In genomic region chr16:74608381-74608780, GRCh38 we compare ENCODE assay signal across 1 cellular context.
TF ChIP-seq lines count a peak whose summit lies in the region.

No MANE protein-coding gene starts in this region.

TF ChIP-seq in SK-N-SH, 30 proteins besides CTCF, POLR2A, EP300 and RAD21:
- no peak for TF ChIP-seq IRF3 (IDR thresholded peaks at IDR 0.05; ENCODE audit: low read depth, low read length)
- no peak for TF ChIP-seq GABPA (IDR thresholded peaks at IDR 0.05; ENCODE audit: low read depth)
- no peak for TF ChIP-seq NFIC (IDR thresholded peaks at IDR 0.05; ENCODE audit: borderline replicate concordance)
- TF ChIP-seq RXRA (IDR thresholded peaks at IDR 0.05; ENCODE audit: borderline replicate concordance, low read depth), result no peak
- no peak for TF ChIP-seq TCF12 (IDR thresholded peaks at IDR 0.05)
- no peak for TF ChIP-seq JUND (IDR thresholded peaks at IDR 0.05)
- no peak for TF ChIP-seq NRF1 (IDR thresholded peaks at IDR 0.05; ENCODE audit: low read depth, low read length)
- TF ChIP-seq YY1 (IDR thresholded peaks at IDR 0.05; ENCODE audit: low read depth), result no peak
- no peak for TF ChIP-seq TEAD4 (IDR thresholded peaks at IDR 0.05; ENCODE audit: borderline replicate concordance, insufficient read depth)
- no peak for TF ChIP-seq USF2 (IDR thresholded peaks at IDR 0.05; ENCODE audit: borderline replicate concordance, low read depth, low read length)
- no peak for TF ChIP-seq FOXM1 (IDR thresholded peaks at IDR 0.05; ENCODE audit: low read depth)
- no peak for TF ChIP-seq MXI1 (IDR thresholded peaks at IDR 0.05; ENCODE audit: low read depth, low read length)
- no peak for TF ChIP-seq MEF2A (IDR thresholded peaks at IDR 0.05; ENCODE audit: borderline replicate concordance, low read depth)
- TF ChIP-seq PBX3 (IDR thresholded peaks at IDR 0.05), result no peak
- no peak for TF ChIP-seq GATA2 (CRISPR knock-in tag; IDR thresholded peaks at IDR 0.05)
- TF ChIP-seq RFX5 (IDR thresholded peaks at IDR 0.05; ENCODE audit: low read length), result no peak
- no peak for TF ChIP-seq SMC3 (IDR thresholded peaks at IDR 0.05; ENCODE audit: low read depth, low read length)
- no peak for TF ChIP-seq CHD2 (IDR thresholded peaks at IDR 0.05; ENCODE audit: low read length, partially characterized antibody)
